ENCODE assay signal across 27 cellular contexts in the genomic region with DNA sequence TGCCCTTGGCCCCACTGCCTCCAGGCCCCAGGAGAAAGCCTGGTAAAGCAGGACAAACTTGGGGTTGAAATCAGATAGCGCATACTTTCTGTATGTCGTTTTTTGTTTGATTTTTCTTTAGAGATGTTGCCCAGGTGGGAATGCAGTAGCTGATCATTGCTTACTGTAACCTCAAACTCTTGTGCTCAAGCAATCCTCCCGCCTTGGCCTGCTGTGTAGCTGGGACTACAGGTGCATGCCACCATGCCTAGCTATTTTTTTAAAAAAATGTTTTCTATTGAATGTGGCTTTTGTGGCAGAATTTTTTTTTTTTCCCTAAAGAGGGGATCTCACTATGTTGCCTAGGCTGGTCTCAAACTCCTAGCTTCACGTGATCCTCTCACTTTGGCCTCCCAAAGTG. TPM values are rescaled to one million over a fixed set of nuclear protein-coding genes. Genes with fewer than 3 reads are reported as not detected.
DNase-seq lines count a peak whose midpoint lies in the region; ATAC-seq and TF ChIP-seq lines count a peak whose summit lies in the region.
"Had no signal": no experiment of that assay in that cellular context is flagged by ENCODE, and none has a peak within 500 bp of the region (broad histone marks: within the 10 kb centered on the region; RNA-seq: fewer than 3 reads in every experiment).

No MANE protein-coding gene starts in this region.

- H2AFZ ChIP-seq in neural progenitor cell (replicated peaks), result no peak overlapping the region
- H2AFZ ChIP-seq: GM23248 had no signal

- H3K4me3 Mint-ChIP-seq in T-helper 2 cell treated with Interferon-gamma antibody and Interleukin-4, amounts not matched to agents 5 μg/mL and 100 μg/mL, for 36 hours, result peak overlapping the region; percentile 42
- peak overlapping the region; percentile 3 to 88 (median 59) for H3K4me3 Mint-ChIP-seq in CD8-positive, alpha-beta memory T cell
- peak overlapping the region; percentile 59 for H3K4me3 Mint-ChIP-seq in activated naive CD8-positive, alpha-beta T cell treated with anti-CD3 and anti-CD28 coated beads, Interleukin-2, amount 10 ng/mL, durations not matched to agents 7 days and 5 days
- H3K4me3 Mint-ChIP-seq in neural progenitor cell, result no peak overlapping the region
- no peak overlapping the region for H3K4me3 Mint-ChIP-seq in nephron progenitor cell
- H3K4me3 Mint-ChIP-seq: endodermal cell, neural crest cell had no signal

- H3K27me3 ChIP-seq in CD8-positive, alpha-beta memory T cell (ENCODE audit: insufficient read depth, low read length, poor library complexity, severe bottlenecking), result no peaks in the 10 kb centered on the region
- H3K27me3 ChIP-seq in neural progenitor cell (no peaks in the 10 kb centered on the region), MG63 (no peaks in the 10 kb centered on the region), heart right ventricle (peaks cover 0 to 5% (median 0%) of the 10 kb centered on the region in 7 donors)
- H3K27me3 ChIP-seq: adrenal gland, breast epithelium, esophagus muscularis mucosa, right lobe of liver, transverse colon had no signal

- no peaks in the 10 kb centered on the region for H3K27me3 Mint-ChIP-seq in T-helper 2 cell treated with Interferon-gamma antibody and Interleukin-4, amounts not matched to agents 5 μg/mL and 100 μg/mL, for 36 hours (ENCODE audit: low read depth)
- peaks cover 0 to 4% of the 10 kb centered on the region in 2 donors for H3K27me3 Mint-ChIP-seq in CD8-positive, alpha-beta memory T cell
- H3K27me3 Mint-ChIP-seq in activated naive CD8-positive, alpha-beta T cell treated with anti-CD3 and anti-CD28 coated beads, Interleukin-2, amount 10 ng/mL, durations not matched to agents 7 days and 5 days, result no peaks in the 10 kb centered on the region
- H3K27me3 Mint-ChIP-seq in neural progenitor cell (ENCODE audit: insufficient read depth, low read depth) (no peaks in the 10 kb centered on the region), nephron progenitor cell (ENCODE audit: low read depth, poor library complexity) (peaks cover 3% of the 10 kb centered on the region)

- peak overlapping the region; percentile 89 for H3K27ac Mint-ChIP-seq in T-helper 2 cell treated with Interferon-gamma antibody and Interleukin-4, amounts not matched to agents 5 μg/mL and 100 μg/mL, for 36 hours
- peak overlapping the region; percentile 74 to 98 (median 92) for H3K27ac Mint-ChIP-seq in CD8-positive, alpha-beta memory T cell
- peak overlapping the region; percentile 88 for H3K27ac Mint-ChIP-seq in activated naive CD8-positive, alpha-beta T cell treated with anti-CD3 and anti-CD28 coated beads, Interleukin-2, amount 10 ng/mL, durations not matched to agents 7 days and 5 days
- H3K27ac Mint-ChIP-seq in neural progenitor cell, result peak overlapping the region; percentile 72
- no peak overlapping the region for H3K27ac Mint-ChIP-seq in nephron progenitor cell

- no peak overlapping the region for H3K9ac ChIP-seq in neural progenitor cell
- H3K9ac ChIP-seq: GM23248 had no signal

- no peaks in the 10 kb centered on the region for H3K9me3 ChIP-seq in CD8-positive, alpha-beta memory T cell (ENCODE audit: low read length)
- H3K9me3 ChIP-seq in neural progenitor cell (ENCODE audit: low read depth), result no peaks in the 10 kb centered on the region
- H3K9me3 ChIP-seq in MG63, result no peaks in the 10 kb centered on the region
- no peaks in the 10 kb centered on the region for H3K9me3 ChIP-seq in heart right ventricle
- H3K9me3 ChIP-seq: adrenal gland, esophagus muscularis mucosa, left ventricle myocardium inferior, right lobe of liver, transverse colon had no signal

- H3F3A ChIP-seq in neural progenitor cell (ENCODE audit: low read depth), result no peaks in the 10 kb centered on the region

- H3K36me3 Mint-ChIP-seq in T-helper 2 cell treated with Interferon-gamma antibody and Interleukin-4, amounts not matched to agents 5 μg/mL and 100 μg/mL, for 36 hours (ENCODE audit: low read depth), result peaks cover 1% of the 10 kb centered on the region
- H3K36me3 Mint-ChIP-seq in CD8-positive, alpha-beta memory T cell, result peaks cover 2 to 3% (median 2%) of the 10 kb centered on the region in 3 donors
- H3K36me3 Mint-ChIP-seq in activated naive CD8-positive, alpha-beta T cell treated with anti-CD3 and anti-CD28 coated beads, Interleukin-2, amount 10 ng/mL, durations not matched to agents 7 days and 5 days, result peaks cover 4% of the 10 kb centered on the region
- H3K36me3 Mint-ChIP-seq in neural progenitor cell, result no peaks in the 10 kb centered on the region
- H3K36me3 Mint-ChIP-seq in nephron progenitor cell (ENCODE audit: low read depth), result no peaks in the 10 kb centered on the region

- CTCF ChIA-PET in CD8-positive, alpha-beta memory T cell (lab: Charles Lee), result interaction anchor here (0.9 to 12.0 kb wide), 6 partner anchors 7 to 41 kb away, joined by 3 to 144 read pairs (median 6); a partner anchor contains a TSS

- no peaks in the 10 kb centered on the region for H3K79me2 ChIP-seq in neural progenitor cell (ENCODE audit: low read depth)

- H3K4me2 ChIP-seq in neural progenitor cell, result no peak overlapping the region

- no peak for DNase-seq in T-helper 2 cell treated with Interferon-gamma antibody and Interleukin-4, amounts not matched to agents 5 μg/mL and 100 μg/mL, for 36 hours (ENCODE audit: low spot score)
- DNase-seq in T-helper 2 cell, result no peak
- DNase-seq in CD8-positive, alpha-beta memory T cell, result peak in 2 of 5 donors; percentile 41 to 66
- no peak for DNase-seq in activated naive CD8-positive, alpha-beta T cell treated with anti-CD3 and anti-CD28 coated beads, Interleukin-2, amount 10 ng/mL, durations not matched to agents 7 days and 5 days
- no peak for DNase-seq in neural progenitor cell (ENCODE audit: low spot score)
- DNase-seq in MG63, result no peak
- no peak for DNase-seq in nephron progenitor cell
- no peak for DNase-seq in heart right ventricle
- DNase-seq: AML-193, foreskin melanocyte, GF-D8, GM23248, hippocampal formation, IMR-90, left ventricle myocardium inferior, NCI-H2081, NCI-H82 had no signal

- H3K4me1 Mint-ChIP-seq in T-helper 2 cell treated with Interferon-gamma antibody and Interleukin-4, amounts not matched to agents 5 μg/mL and 100 μg/mL, for 36 hours (ENCODE audit: low read depth), result peaks cover 53% of the 10 kb centered on the region
- peaks cover 79 to 89% (median 83%) of the 10 kb centered on the region in 3 donors for H3K4me1 Mint-ChIP-seq in CD8-positive, alpha-beta memory T cell
- peaks cover 64% of the 10 kb centered on the region for H3K4me1 Mint-ChIP-seq in activated naive CD8-positive, alpha-beta T cell treated with anti-CD3 and anti-CD28 coated beads, Interleukin-2, amount 10 ng/mL, durations not matched to agents 7 days and 5 days
- H3K4me1 Mint-ChIP-seq in neural progenitor cell (peaks cover 13% of the 10 kb centered on the region), nephron progenitor cell (peaks cover 17% of the 10 kb centered on the region)
- H3K4me1 Mint-ChIP-seq: neural crest cell had no signal

- WGBS in heart right ventricle, 2 donors, result 88 to 92% methylated on average over 4 of the region's 4 CpGs

- intact Hi-C loops in heart right ventricle (cut with DNase I), result no loop called here

- H3K9me3 Mint-ChIP-seq in T-helper 2 cell treated with Interferon-gamma antibody and Interleukin-4, amounts not matched to agents 5 μg/mL and 100 μg/mL, for 36 hours, result no peaks in the 10 kb centered on the region
- H3K9me3 Mint-ChIP-seq in CD8-positive, alpha-beta memory T cell, result no peaks in the 10 kb centered on the region
- no peaks in the 10 kb centered on the region for H3K9me3 Mint-ChIP-seq in activated naive CD8-positive, alpha-beta T cell treated with anti-CD3 and anti-CD28 coated beads, Interleukin-2, amount 10 ng/mL, durations not matched to agents 7 days and 5 days
- H3K9me3 Mint-ChIP-seq in neural progenitor cell (no peaks in the 10 kb centered on the region), nephron progenitor cell (no peaks in the 10 kb centered on the region)
- H3K9me3 Mint-ChIP-seq: endodermal cell had no signal

- no peak for TF ChIP-seq CTCF in neural progenitor cell (IDR thresholded peaks at IDR 0.05)
- TF ChIP-seq CTCF in nephron progenitor cell (IDR thresholded peaks at IDR 0.05), result no peak
- no peak for TF ChIP-seq CTCF in heart right ventricle (IDR thresholded peaks at IDR 0.05)

- POLR2A ChIA-PET in CD8-positive, alpha-beta memory T cell (lab: Charles Lee), result interaction anchor here (0.7 to 5.1 kb wide), 9 partner anchors 9 to 726 kb away, joined by 3 to 86 read pairs (median 7); a partner anchor contains a TSS
- POLR2A ChIA-PET in activated naive CD8-positive, alpha-beta T cell treated with anti-CD3 and anti-CD28 coated beads, Interleukin-2, amount 10 ng/mL, durations not matched to agents 7 days and 5 days (lab: Charles Lee), result interaction anchor here (0.8 to 5.8 kb wide), 8 partner anchors 9 to 81 kb away, joined by 3 to 82 read pairs (median 12); a partner anchor contains a TSS

- H3K27ac ChIP-seq in CD8-positive, alpha-beta memory T cell (ENCODE audit: low read depth, low read length), result peak overlapping the region; percentile 45
- H3K27ac ChIP-seq in neural progenitor cell (no peak overlapping the region), heart right ventricle (peak overlapping the region in 1 of 10 donors; percentile 76)
- H3K27ac ChIP-seq: adrenal gland, breast epithelium, esophagus muscularis mucosa, GM23248, left ventricle myocardium inferior, right lobe of liver had no signal

- no peak overlapping the region for H3K4me3 ChIP-seq in CD8-positive, alpha-beta memory T cell (ENCODE audit: low read length)
- H3K4me3 ChIP-seq in neural progenitor cell (no peak overlapping the region), MG63 (no peak overlapping the region), heart right ventricle (no peak overlapping the region)
- H3K4me3 ChIP-seq: adrenal gland, breast epithelium, esophagus muscularis mucosa, GM23248, left ventricle myocardium inferior, right lobe of liver, transverse colon had no signal

- peaks cover 66% of the 10 kb centered on the region for H3K4me1 ChIP-seq in CD8-positive, alpha-beta memory T cell (ENCODE audit: insufficient read depth, low read length)
- H3K4me1 ChIP-seq in neural progenitor cell (peaks cover 7% of the 10 kb centered on the region), heart right ventricle (peaks cover 0 to 48% (median 3%) of the 10 kb centered on the region in 9 donors)
- H3K4me1 ChIP-seq: adrenal gland, breast epithelium, left ventricle myocardium inferior had no signal

- ATAC-seq in activated naive CD8-positive, alpha-beta T cell treated with anti-CD3 and anti-CD28 coated beads, Interleukin-2, amount 10 ng/mL, durations not matched to agents 7 days and 5 days (ENCODE audit: low read depth), result no peak
- ATAC-seq in heart right ventricle, result no peak
- ATAC-seq: Right ventricle myocardium inferior had no signal

- H3K36me3 ChIP-seq in CD8-positive, alpha-beta memory T cell (ENCODE audit: insufficient read depth, low read length), result no peaks in the 10 kb centered on the region
- H3K36me3 ChIP-seq in neural progenitor cell (no peaks in the 10 kb centered on the region), MG63 (no peaks in the 10 kb centered on the region), heart right ventricle (no peaks in the 10 kb centered on the region)
- H3K36me3 ChIP-seq: adrenal gland, breast epithelium, esophagus muscularis mucosa, left ventricle myocardium inferior, right lobe of liver, transverse colon had no signal

- no peaks in the 10 kb centered on the region for H4K20me1 ChIP-seq in neural progenitor cell (ENCODE audit: low read depth)

RNA-seq across cellular contexts. Expression of a gene that starts 11.1 kb away (rescaled TPM):
- 100 to 1,000 TPM; 580 to 591 TPM for total RNA-seq in CD8-positive, alpha-beta memory T cell
- polyA plus RNA-seq in CD8-positive, alpha-beta memory T cell, result 2,769 TPM
- total RNA-seq in activated naive CD8-positive, alpha-beta T cell treated with anti-CD3 and anti-CD28 coated beads, Interleukin-2, amount 10 ng/mL, durations not matched to agents 7 days and 5 days, result 100 to 1,000 TPM; 782 to 938 TPM
- total RNA-seq in neural progenitor cell (ENCODE audit: low replicate concordance), result not detected in 2 replicates
- 3.0 and 4.4 TPM in 2 replicates for total RNA-seq in MG63 (2014; rRNA removed; shearing (Covaris generic); ENCODE audit: low replicate concordance)
- total RNA-seq in heart right ventricle, result 10 to 100 TPM in 1 of 10 donors, 1 to 10 TPM in 6, under 1 TPM in 3; 0.47 to 29.8 (median 1.3) TPM
- 1 to 10 TPM; 1.5 to 1.8 TPM for polyA plus RNA-seq in heart right ventricle
- total RNA-seq: endodermal cell, GM23248, IMR-90, neural crest cell had no signal
- polyA plus RNA-seq: GM23248, IMR-90 had no signal

RNA-seq across cellular contexts. Expression of a gene that starts 22.6 kb away (rescaled TPM):
- 1 to 10 TPM; 2.3 to 2.6 TPM for total RNA-seq in CD8-positive, alpha-beta memory T cell
- 0.55 TPM for polyA plus RNA-seq in CD8-positive, alpha-beta memory T cell
- total RNA-seq in activated naive CD8-positive, alpha-beta T cell treated with anti-CD3 and anti-CD28 coated beads, Interleukin-2, amount 10 ng/mL, durations not matched to agents 7 days and 5 days, result 1 to 10 TPM; 6.3 to 6.7 TPM
- total RNA-seq in neural progenitor cell (ENCODE audit: low replicate concordance) (not detected in 2 replicates), heart right ventricle (not detected)
- not detected in 2 replicates for total RNA-seq in MG63 (2014; rRNA removed; shearing (Covaris generic); ENCODE audit: low replicate concordance)
- polyA plus RNA-seq in heart right ventricle, result not detected
- total RNA-seq: adrenal gland, endodermal cell, GM23248, IMR-90, left ventricle myocardium inferior, M059J, neural crest cell, OCI-LY7, right lobe of liver, Right ventricle myocardium inferior, transverse colon had no signal
- polyA plus RNA-seq: GM23248, IMR-90 had no signal

RNA-seq across cellular contexts. Expression of a gene that starts 39.3 kb away (rescaled TPM):
- total RNA-seq in CD8-positive, alpha-beta memory T cell, result 1 to 10 TPM; 2.5 to 3.1 TPM
- polyA plus RNA-seq in CD8-positive, alpha-beta memory T cell, result 2.8 TPM
- total RNA-seq in activated naive CD8-positive, alpha-beta T cell treated with anti-CD3 and anti-CD28 coated beads, Interleukin-2, amount 10 ng/mL, durations not matched to agents 7 days and 5 days, result 10 to 100 TPM; 17.3 to 25.0 TPM
- total RNA-seq in neural progenitor cell (ENCODE audit: low replicate concordance) (22.8 and 28.8 TPM in 2 replicates), heart right ventricle (1 to 10 TPM in 1 of 10 donors, under 1 TPM in 1, not detected in 8; 0.46 to 1.3 TPM)
- 0.89 and 2.5 TPM in 2 replicates for total RNA-seq in MG63 (2014; rRNA removed; shearing (Covaris generic); ENCODE audit: low replicate concordance)
- polyA plus RNA-seq in heart right ventricle, result not detected
- total RNA-seq: adrenal gland, breast epithelium, esophagus muscularis mucosa, GM23248, left ventricle myocardium inferior, right lobe of liver, Right ventricle myocardium inferior had no signal
- polyA plus RNA-seq: GM23248, IMR-90 had no signal

RNA-seq across cellular contexts. Expression of a gene that starts 52.2 kb away (rescaled TPM):
- not detected for total RNA-seq in CD8-positive, alpha-beta memory T cell
- not detected for polyA plus RNA-seq in CD8-positive, alpha-beta memory T cell
- not detected for total RNA-seq in activated naive CD8-positive, alpha-beta T cell treated with anti-CD3 and anti-CD28 coated beads, Interleukin-2, amount 10 ng/mL, durations not matched to agents 7 days and 5 days
- total RNA-seq in neural progenitor cell (ENCODE audit: low replicate concordance), result not detected in 2 replicates
- total RNA-seq in MG63 (2014; rRNA removed; shearing (Covaris generic); ENCODE audit: low replicate concordance), result not detected in 2 replicates
- total RNA-seq in heart right ventricle, result not detected
- polyA plus RNA-seq in heart right ventricle, result not detected
- total RNA-seq: adrenal gland, breast epithelium, endodermal cell, esophagus muscularis mucosa, GM23248, IMR-90, left ventricle myocardium inferior, M059J, neural crest cell, OCI-LY7, right lobe of liver, Right ventricle myocardium inferior, transverse colon had no signal
- polyA plus RNA-seq: adrenal gland, GM23248, IMR-90 had no signal

Comparison
In these comparisons a context has a peak if more than half of its experiments do, and no peak if none do; other contexts are left out.
1. H3K4me3 Mint-ChIP-seq: peak in T-helper 2 cell treated with Interferon-gamma antibody and Interleukin-4, amounts not matched to agents 5 μg/mL and 100 μg/mL, for 36 hours (single experiment), CD8-positive, alpha-beta memory T cell (7 of 7) and activated naive CD8-positive, alpha-beta T cell treated with anti-CD3 and anti-CD28 coated beads, Interleukin-2, amount 10 ng/mL, durations not matched to agents 7 days and 5 days (single experiment); none in neural progenitor cell (single experiment) and nephron progenitor cell (single experiment).
2. RNA of a gene that starts 11.1 kb away (total RNA-seq): 782 to 938 TPM in activated naive CD8-positive, alpha-beta T cell treated with anti-CD3 and anti-CD28 coated beads, Interleukin-2, amount 10 ng/mL, durations not matched to agents 7 days and 5 days and 580 to 591 TPM in CD8-positive, alpha-beta memory T cell; 3.0 to 4.4 TPM in MG63, 0.47 to 29.8 TPM in heart right ventricle and not detected in neural progenitor cell; every median in the first group is over 10 times any median in the second.